25 cellular contexts compared by ENCODE assay signal in genomic region chrX:22603060-22603459, GRCh38.
"Had no signal": no experiment of that assay in that cellular context is flagged by ENCODE, and none has a peak within 500 bp of the region (broad histone marks: within the 10 kb centered on the region; RNA-seq: fewer than 3 reads in every experiment).

No MANE protein-coding gene starts in this region.

- H3K9me3 Mint-ChIP-seq: stimulated activated naive CD8-positive, alpha-beta T cell treated with anti-CD3 and anti-CD28 coated beads, Interleukin-15, amount 100 ng/mL, for 72 hours had no signal

- H3K4me3 Mint-ChIP-seq: immature natural killer cell; naive thymus-derived CD4-positive, alpha-beta T cell; natural killer cell treated with Interleukin-12 subunit alpha and Interleukin-12 subunit beta and Interleukin-15 and Interleukin-18, amount 100 ng/mL, for 72 hours; stimulated activated memory B cell treated with anti-CD40 and anti-IgM and Interleukin-4, amounts not matched to agents 10 μg/mL and 1 μg/mL and 100 μg/mL, for 72 hours; stimulated activated naive CD8-positive, alpha-beta T cell treated with anti-CD3 and anti-CD28 coated beads, Interleukin-15, amount 100 ng/mL, for 72 hours; type B pancreatic cell had no signal

- H3K9ac ChIP-seq: parathyroid adenoma had no signal

- H3K4me3 ChIP-seq: left lung, lower lobe of right lung, right atrium auricular region, right lobe of liver, smooth muscle cell, tibial nerve, uterus had no signal

- H3K36me3 Mint-ChIP-seq: immature natural killer cell; naive thymus-derived CD4-positive, alpha-beta T cell; natural killer cell treated with Interleukin-12 subunit alpha and Interleukin-12 subunit beta and Interleukin-15 and Interleukin-18, amount 100 ng/mL, for 72 hours; stimulated activated memory B cell treated with anti-CD40 and anti-IgM and Interleukin-4, amounts not matched to agents 10 μg/mL and 1 μg/mL and 100 μg/mL, for 72 hours; type B pancreatic cell had no signal

- H3K27ac Mint-ChIP-seq: immature natural killer cell; naive thymus-derived CD4-positive, alpha-beta T cell; natural killer cell treated with Interleukin-12 subunit alpha and Interleukin-12 subunit beta and Interleukin-15 and Interleukin-18, amount 100 ng/mL, for 72 hours; stimulated activated memory B cell treated with anti-CD40 and anti-IgM and Interleukin-4, amounts not matched to agents 10 μg/mL and 1 μg/mL and 100 μg/mL, for 72 hours; stimulated activated naive CD8-positive, alpha-beta T cell treated with anti-CD3 and anti-CD28 coated beads, Interleukin-15, amount 100 ng/mL, for 72 hours; type B pancreatic cell had no signal

- H3K36me3 ChIP-seq: left lung, lower lobe of right lung, right atrium auricular region, right lobe of liver, tibial nerve had no signal

- H3K27me3 ChIP-seq: left lung, right atrium auricular region, tibial nerve, uterus had no signal

- H3K4me1 Mint-ChIP-seq: immature natural killer cell; naive thymus-derived CD4-positive, alpha-beta T cell; stimulated activated memory B cell treated with anti-CD40 and anti-IgM and Interleukin-4, amounts not matched to agents 10 μg/mL and 1 μg/mL and 100 μg/mL, for 72 hours; stimulated activated naive CD8-positive, alpha-beta T cell treated with anti-CD3 and anti-CD28 coated beads, Interleukin-15, amount 100 ng/mL, for 72 hours had no signal

- H3K4me1 ChIP-seq: left lung, lower lobe of right lung, parathyroid adenoma, right atrium auricular region, right lobe of liver, tibial nerve, uterus had no signal

- DNase-seq: hypothalamus; immature natural killer cell; kidney; left colon; left lung; lower lobe of right lung; mammary epithelial cell; mesenchymal stem cell; naive thymus-derived CD4-positive, alpha-beta T cell; right lobe of liver; stimulated activated CD4-positive, alpha-beta T cell treated with anti-CD3 and anti-CD28 coated beads, Interleukin-1b, Interleukin-23, amount 100 ng/mL, for 48 hours; stimulated activated CD4-positive, alpha-beta T cell treated with anti-CD3 and anti-CD28 coated beads, Interleukin-2, amount 100 ng/mL, for 48 hours; stimulated activated CD4-positive, alpha-beta T cell treated with anti-CD3 and anti-CD28 coated beads, Interleukin-4, amount 100 ng/mL, for 4 hours; stimulated activated CD8-positive, alpha-beta memory T cell treated with anti-CD3 and anti-CD28 coated beads, Interleukin-4, amount 100 ng/mL, for 48 hours; stimulated activated naive CD4-positive, alpha-beta T cell treated with Interleukin-2 at 50 U/mL for 16 hours; stimulated activated naive CD8-positive, alpha-beta T cell treated with anti-CD3 and anti-CD28 coated beads, Interleukin-15, amount 100 ng/mL, for 72 hours; substantia nigra; uterus had no signal

- H3K27ac ChIP-seq: left lung, lower lobe of right lung, parathyroid adenoma, right atrium auricular region, right lobe of liver, tibial nerve, uterus had no signal

- H3K9me3 ChIP-seq: left lung, lower lobe of right lung, right lobe of liver, tibial nerve, uterus had no signal

- H3K27me3 Mint-ChIP-seq: naive thymus-derived CD4-positive, alpha-beta T cell; natural killer cell treated with Interleukin-12 subunit alpha and Interleukin-12 subunit beta and Interleukin-15 and Interleukin-18, amount 100 ng/mL, for 72 hours; stimulated activated memory B cell treated with anti-CD40 and anti-IgM and Interleukin-4, amounts not matched to agents 10 μg/mL and 1 μg/mL and 100 μg/mL, for 72 hours; stimulated activated naive CD8-positive, alpha-beta T cell treated with anti-CD3 and anti-CD28 coated beads, Interleukin-15, amount 100 ng/mL, for 72 hours; type B pancreatic cell had no signal
